ENCODE assay signal across 8 cellular contexts in the genomic region with DNA sequence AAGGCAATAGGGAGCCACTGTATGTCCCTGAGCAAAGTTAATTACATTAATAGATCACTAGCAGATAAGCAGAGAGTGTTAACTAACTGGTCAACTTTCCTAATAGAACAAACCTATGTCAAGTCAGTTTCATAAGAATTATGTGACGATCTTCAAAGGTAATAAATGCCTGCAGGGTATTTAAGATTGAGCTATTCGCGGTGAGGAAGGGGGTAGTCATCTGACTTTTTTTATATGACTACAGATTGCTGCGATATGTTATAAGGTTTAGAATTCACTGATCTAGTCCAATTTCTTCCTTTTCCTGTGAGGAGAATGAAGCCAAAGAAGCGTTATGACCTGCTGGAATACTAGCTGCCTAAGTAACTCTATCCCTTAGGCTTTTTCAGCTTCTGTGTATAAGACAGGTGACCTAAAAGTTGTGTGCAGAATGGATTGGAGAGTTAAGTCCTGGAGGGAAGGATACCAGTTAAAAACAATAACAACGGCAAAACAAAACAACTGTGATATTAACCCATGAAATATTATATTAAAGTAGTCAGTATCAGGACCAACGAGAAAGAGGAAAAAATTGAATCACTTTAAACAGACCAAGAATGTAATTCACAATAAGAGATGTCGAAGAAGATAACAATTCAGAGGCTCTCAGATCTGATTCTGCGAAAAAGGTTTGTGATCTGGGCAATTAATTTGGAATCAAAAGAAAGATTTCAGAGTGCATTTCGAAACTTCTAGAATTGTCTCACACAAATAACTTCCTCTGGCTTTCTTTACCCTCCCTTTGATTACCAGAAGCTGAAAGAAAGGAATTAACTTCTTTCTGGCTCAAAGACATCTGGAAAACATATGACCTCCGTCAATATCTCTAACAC. TPM values are rescaled to one million over a fixed set of nuclear protein-coding genes. Genes with fewer than 3 reads are reported as not detected.
DNase-seq lines count a peak whose midpoint lies in the region; ATAC-seq and TF ChIP-seq lines count a peak whose summit lies in the region.

No MANE protein-coding gene starts in this region.

- H3K27ac ChIP-seq in right cardiac atrium (ENCODE audit: low read length) (peak overlapping the region; percentile 17), suprapubic skin (peak overlapping the region; percentile 92)

- TF ChIP-seq EP300 in suprapubic skin (IDR thresholded peaks at IDR 0.05), result no peak

- H3K9me3 ChIP-seq in right cardiac atrium (ENCODE audit: control insufficient read depth, low read length), result no peaks in the 10 kb centered on the region
- H3K9me3 ChIP-seq in suprapubic skin, result no peaks in the 10 kb centered on the region

- ATAC-seq in HG02884 (IDR thresholded peaks at IDR 0.05; ENCODE audit: unreplicated experiment) (peak; percentile 20), right cardiac atrium (peak; percentile 17 to 40)

- peak; percentile 8 for DNase-seq in NCI-H146 (lab: John Stamatoyannopoulos, UW)
- DNase-seq in NCI-H146 treated with DMSO at 0.1 percent for 48 hours (lab: John Stamatoyannopoulos, UW; ENCODE audit: unreplicated experiment), result no peak
- DNase-seq in right cardiac atrium, result no peak
- DNase-seq in suprapubic skin (ENCODE audit: low spot score in 2 of 2), result no peak
- no peak for DNase-seq in mucosa of gallbladder (ENCODE audit: low spot score)
- no peak for DNase-seq in AG08396 (ENCODE audit: low spot score)

- TF ChIP-seq POLR2A in suprapubic skin (IDR thresholded peaks at IDR 0.05), result no peak

- TF ChIP-seq CTCF in WI38 (IDR thresholded peaks at IDR 0.05; ENCODE audit: low read depth, low read length) (no peak), suprapubic skin (IDR thresholded peaks at IDR 0.05) (no peak)

- intact Hi-C loops in right cardiac atrium (cut with DNase I), result no loop called here

- H3K4me3 ChIP-seq in WI38 (ENCODE audit: low read depth, low read length) (peak overlapping the region; percentile 62), right cardiac atrium (ENCODE audit: low read length) (peak overlapping the region; percentile 88), suprapubic skin (peak overlapping the region; percentile 65)

- WGBS in right cardiac atrium, result 22% methylated on average over 11 of the region's 11 CpGs
- WGBS in suprapubic skin, result 2% methylated on average over 11 of the region's 11 CpGs

- H3K4me1 ChIP-seq in right cardiac atrium (ENCODE audit: control insufficient read depth, insufficient read depth, low read length) (peaks cover 2% of the 10 kb centered on the region), suprapubic skin (peaks cover 40% of the 10 kb centered on the region)

- no peaks in the 10 kb centered on the region for H3K36me3 ChIP-seq in suprapubic skin

- H3K27me3 ChIP-seq in right cardiac atrium (ENCODE audit: control insufficient read depth, insufficient read depth) (no peaks in the 10 kb centered on the region), suprapubic skin (no peaks in the 10 kb centered on the region)

RNA-seq across cellular contexts. Expression of gene CASP4, which starts 0.6 kb away (rescaled TPM):
- total RNA-seq in right cardiac atrium (10 to 100 TPM; 16.5 to 19.9 (median 18.5) TPM), suprapubic skin (100 to 1,000 TPM in 3 of 4 donors, 10 to 100 TPM in 1; 98.3 to 272 (median 129) TPM), mucosa of gallbladder (50.9 TPM)
- 18.1 TPM for polyA plus RNA-seq in right cardiac atrium

RNA-seq across cellular contexts. Expression of gene CASP5, which starts 55.2 kb away (rescaled TPM):
- under 1 TPM in 1 of 4 donors, not detected in 3; 0.23 TPM for total RNA-seq in right cardiac atrium
- not detected for polyA plus RNA-seq in right cardiac atrium
- total RNA-seq in suprapubic skin, result not detected
- not detected for total RNA-seq in mucosa of gallbladder
